Comparison of ENCODE assay signal across 1 cellular context in genomic region chr1:104878203-104878911, GRCh38.
TF ChIP-seq lines count a peak whose summit lies in the region.

No MANE protein-coding gene starts in this region.

TF ChIP-seq in SK-N-SH treated with all-trans-retinoic acid at 6 μM for 48 hours, 23 proteins besides CTCF, POLR2A, EP300 and RAD21 (continued from another document):
- TF ChIP-seq CREB5 (CRISPR knock-in tag; IDR thresholded peaks at IDR 0.05; ENCODE audit: low read depth), result no peak
TF ChIP-seq in SK-N-SH treated with all-trans-retinoic acid at 6 μM for 48 hours: peak in this region for 0.
